1 cellular context compared by ENCODE assay signal in genomic region chr16:79658301-79659001, GRCh38.
TF ChIP-seq lines count a peak whose summit lies in the region.

No MANE protein-coding gene starts in this region.

TF ChIP-seq in K562, 482 proteins besides CTCF, POLR2A, EP300 and RAD21:
- peak; percentile 37; the same call in 1 of the 2 replicates for TF ChIP-seq MGA (IDR thresholded peaks at IDR 0.05)
- TF ChIP-seq ZNF384 (IDR thresholded peaks at IDR 0.05; ENCODE audit: low read depth, low read length), result peak; percentile 96
- peak; percentile 99 for TF ChIP-seq JUND (IDR thresholded peaks at IDR 0.05; ENCODE audit: borderline replicate concordance, low read depth, low read length)
- peak; percentile 99 for TF ChIP-seq JUND (tag; IDR thresholded peaks at IDR 0.05; ENCODE audit: borderline replicate concordance, low read depth, low read length)
- peak; percentile 100 for TF ChIP-seq FOSL1 (tag; conservative IDR thresholded peaks at IDR 0.05)
- no peak for TF ChIP-seq SAFB (IDR thresholded peaks at IDR 0.05; ENCODE audit: borderline replicate concordance, low read depth, low read length)
- TF ChIP-seq TFAP4 (CRISPR knock-in tag; IDR thresholded peaks at IDR 0.05; ENCODE audit: borderline replicate concordance), result peak; percentile 94
- peak; percentile 61 for TF ChIP-seq FOS (IDR thresholded peaks at IDR 0.05; ENCODE audit: extremely low read depth, insufficient read length)
- TF ChIP-seq SIN3A (IDR thresholded peaks at IDR 0.05; ENCODE audit: borderline replicate concordance in 2 of 2, control insufficient read depth in 1 of 2, low read depth in 2 of 2, low read length in 2 of 2), result no peak
- peak; percentile 96 for TF ChIP-seq ATF3 (IDR thresholded peaks at IDR 0.05)
- peak; percentile 80; the same call in 1 of the 2 replicates for TF ChIP-seq ATF3 (CRISPR knock-in tag; conservative IDR thresholded peaks at IDR 0.05)
- TF ChIP-seq RCOR1 (IDR thresholded peaks at IDR 0.05; ENCODE audit: borderline replicate concordance in 1 of 2, low read depth in 2 of 2, low read length in 2 of 2), result 0 out of 4 replicates have a peak, but pooled peaks of 1 of the 2 experiments have one; percentile 2
- TF ChIP-seq RBBP5 (IDR thresholded peaks at IDR 0.05; ENCODE audit: borderline replicate concordance, insufficient read depth, low read length, poor library complexity, severe bottlenecking), result no peak
- no peak for TF ChIP-seq RHOXF2B (CRISPR knock-in tag; conservative IDR thresholded peaks at IDR 0.05)
- peak; percentile 41; the same call in 1 of the 2 replicates for TF ChIP-seq SMARCE1 (IDR thresholded peaks at IDR 0.05)
- TF ChIP-seq DPF2 (IDR thresholded peaks at IDR 0.05), result peak; percentile 54; the same call in 1 of the 2 replicates
- peak; percentile 71; the same call in 1 of the 2 replicates for TF ChIP-seq ARID1B (IDR thresholded peaks at IDR 0.05)
- no peak for TF ChIP-seq ZBED1 (IDR thresholded peaks at IDR 0.05)
- 0 out of 2 replicates have a peak, but pooled peaks have one; percentile 7 for TF ChIP-seq RFX1 (IDR thresholded peaks at IDR 0.05)
- TF ChIP-seq BHLHE40 (IDR thresholded peaks at IDR 0.05; ENCODE audit: low read length), result peak; percentile 55
- peak; percentile 98 for TF ChIP-seq JUN (IDR thresholded peaks at IDR 0.05; ENCODE audit: borderline replicate concordance, low read depth, low read length)
- TF ChIP-seq JUN (CRISPR knock-in tag; IDR thresholded peaks at IDR 0.05; ENCODE audit: borderline replicate concordance), result no peak
- TF ChIP-seq MECOM (CRISPR knock-in tag; IDR thresholded peaks at IDR 0.05), result no peak
- TF ChIP-seq CREM (IDR thresholded peaks at IDR 0.05; ENCODE audit: low read depth), result 0 out of 2 replicates have a peak, but pooled peaks have one; percentile 19
- no peak for TF ChIP-seq PPARD (CRISPR knock-in tag; IDR thresholded peaks at IDR 0.05)
- TF ChIP-seq AFF4 (CRISPR knock-in tag; IDR thresholded peaks at IDR 0.05), result no peak
- TF ChIP-seq L3MBTL2 (IDR thresholded peaks at IDR 0.05), result peak; percentile 56; the same call in 1 of the 2 replicates
- no peak for TF ChIP-seq HSF4 (CRISPR knock-in tag; IDR thresholded peaks at IDR 0.05; ENCODE audit: borderline replicate concordance)
- TF ChIP-seq FOXA3 (CRISPR knock-in tag; conservative IDR thresholded peaks at IDR 0.05 in 1 of 2, IDR thresholded peaks at IDR 0.05 in 1 of 2), result no peak
- TF ChIP-seq NEUROD1 (IDR thresholded peaks at IDR 0.05; ENCODE audit: borderline replicate concordance, low read depth, low read length, partially characterized antibody), result peak; percentile 44
- TF ChIP-seq KDM5B (IDR thresholded peaks at IDR 0.05; ENCODE audit: insufficient replicate concordance, low read depth, low read length), result no peak
- peak; percentile 82 for TF ChIP-seq JUNB (CRISPR knock-in tag; conservative IDR thresholded peaks at IDR 0.05)
- peak; percentile 58; the same call in 1 of the 2 replicates for TF ChIP-seq SMARCA4 (IDR thresholded peaks at IDR 0.05)
- TF ChIP-seq STAG1 (CRISPR knock-in tag; IDR thresholded peaks at IDR 0.05; ENCODE audit: borderline replicate concordance), result no peak
